ENCODE assay signal across 20 cellular contexts in the genomic region with DNA sequence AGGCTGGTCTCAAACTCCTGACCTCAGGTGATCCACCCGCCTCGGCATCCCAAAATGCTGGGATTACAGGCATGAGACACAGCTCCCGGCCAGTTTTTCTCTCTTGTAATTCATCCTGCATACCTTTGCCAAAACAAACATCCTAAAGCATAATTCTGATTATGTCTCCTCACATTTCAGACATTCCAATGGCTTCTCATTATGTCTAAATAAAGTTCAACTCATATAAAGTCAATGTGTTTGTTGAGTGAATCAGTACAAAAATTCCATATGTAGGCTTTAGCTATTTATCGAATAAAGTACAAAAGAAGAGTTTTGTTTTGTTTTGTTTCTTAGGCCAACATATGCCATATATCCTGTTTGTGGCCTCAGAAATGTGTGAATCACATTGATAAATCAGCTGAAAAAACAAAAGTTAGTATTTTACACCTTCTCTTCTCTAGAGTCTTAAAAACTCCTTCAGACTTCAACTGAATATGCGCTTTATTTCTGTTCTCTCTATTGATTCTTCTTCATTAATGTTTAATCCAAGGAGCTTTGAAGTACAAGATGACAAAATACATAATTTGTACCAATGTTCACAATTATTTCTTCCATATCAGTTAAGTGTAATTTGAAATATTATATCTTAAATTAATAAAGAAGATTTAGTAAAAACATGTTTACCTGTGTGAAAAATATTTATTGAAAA.
A peak's percentile ranks its signal among the peaks of the same experiment; 100 is the strongest.
DNase-seq lines count a peak whose midpoint lies in the region; ATAC-seq, FAIRE-seq and TF ChIP-seq lines count a peak whose summit lies in the region.
"Had no signal": no experiment of that assay in that cellular context is flagged by ENCODE, and none has a peak within 500 bp of the region (broad histone marks: within the 10 kb centered on the region; RNA-seq: fewer than 3 reads in every experiment).

No MANE protein-coding gene starts in this region.

- H3K27me3 Mint-ChIP-seq in MCF 10A (ENCODE audit: insufficient read depth, unreplicated experiment): no peaks in the 10 kb centered on the region
- H3K27me3 Mint-ChIP-seq in CD8-positive, alpha-beta memory T cell: peaks cover 0 to 1% of the 10 kb centered on the region in 2 donors
- H3K27me3 Mint-ChIP-seq: CD4-positive, alpha-beta T cell had no signal

- H3K4me1 Mint-ChIP-seq in MCF 10A (ENCODE audit: insufficient read depth, unreplicated experiment): peaks cover 10% of the 10 kb centered on the region
- H3K4me1 Mint-ChIP-seq in CD8-positive, alpha-beta memory T cell: no peaks in the 10 kb centered on the region

- no peaks in the 10 kb centered on the region for H3K4me1 ChIP-seq in breast epithelium
- no peaks in the 10 kb centered on the region for H3K4me1 ChIP-seq in CD8-positive, alpha-beta memory T cell (ENCODE audit: insufficient read depth, low read length)
- H3K4me1 ChIP-seq: transverse colon had no signal

- POLR2A ChIA-PET in MCF 10A (lab: Yijun Ruan, JAX): interaction anchor here (0.7 to 0.8 kb wide), 2 partner anchors 123 to 905 kb away, joined by 3 to 4 read pairs; no protein-coding TSS in a partner anchor
- POLR2A ChIA-PET in CD8-positive, alpha-beta memory T cell (lab: Charles Lee): no interaction called here

- H3K36me3 ChIP-seq in breast epithelium (no peaks in the 10 kb centered on the region), brain microvascular endothelial cell (replicated peaks) (no peaks in the 10 kb centered on the region)
- H3K36me3 ChIP-seq in CD8-positive, alpha-beta memory T cell (ENCODE audit: insufficient read depth, low read length): no peaks in the 10 kb centered on the region
- H3K36me3 ChIP-seq: SJCRH30, transverse colon had no signal

- BruUV-seq in MCF 10A (replicated peaks; lab: Mats Ljungman, UMichigan): no TSS peak

- H3K4me3 ChIP-seq in breast epithelium (no peak overlapping the region), brain microvascular endothelial cell (ENCODE audit: low read depth, low read length) (no peak overlapping the region)
- no peak overlapping the region for H3K4me3 ChIP-seq in CD8-positive, alpha-beta memory T cell (ENCODE audit: low read length)
- H3K4me3 ChIP-seq: body of pancreas, SJCRH30, transverse colon had no signal

- ATAC-seq in GM19035 (IDR thresholded peaks at IDR 0.05; ENCODE audit: unreplicated experiment): no peak
- ATAC-seq in HG02870 (IDR thresholded peaks at IDR 0.05; ENCODE audit: unreplicated experiment): no peak
- ATAC-seq: activated CD4-positive, CD25-positive, alpha-beta regulatory T cell treated with anti-CD3 and anti-CD28 coated beads, Interleukin-2, amount 50 U/mL, for 24 hours; body of pancreas; left lobe of liver had no signal

- peak; percentile 67 for FAIRE-seq in frontal cortex (lab: Jason Lieb, UNC)

- DNase-seq in MCF 10A (ENCODE audit: unreplicated experiment) (peak; percentile 71), breast epithelium (ENCODE audit: low spot score in 2 of 2) (no peak), brain microvascular endothelial cell (peak; percentile 58), frontal cortex (ENCODE audit: low spot score in 2 of 2) (no peak), NCI-H2107 (lab: John Stamatoyannopoulos, UW) (no peak)
- no peak for DNase-seq in CD8-positive, alpha-beta memory T cell
- DNase-seq: 8988T; activated naive CD4-positive, alpha-beta T cell; body of pancreas; CD4-positive, alpha-beta T cell; NCI-H146; NCI-H446; stimulated activated naive CD4-positive, alpha-beta T cell; T-helper 2 cell; transverse colon had no signal

- TF ChIP-seq CTCF in MCF 10A (IDR thresholded peaks at IDR 0.05; ENCODE audit: unreplicated experiment): no peak
- TF ChIP-seq CTCF in breast epithelium (IDR thresholded peaks at IDR 0.05): no peak
- TF ChIP-seq CTCF in brain microvascular endothelial cell (IDR thresholded peaks at IDR 0.05; ENCODE audit: low read depth, low read length, missing control alignments): no peak

- H3K27ac ChIP-seq in breast epithelium (no peak overlapping the region), brain microvascular endothelial cell (peak overlapping the region; percentile 32)
- H3K27ac ChIP-seq in CD8-positive, alpha-beta memory T cell (ENCODE audit: low read depth, low read length): no peak overlapping the region
- H3K27ac ChIP-seq: SJCRH30, transverse colon had no signal

- H3K4me3 Mint-ChIP-seq in MCF 10A (ENCODE audit: unreplicated experiment): no peak overlapping the region
- no peak overlapping the region for H3K4me3 Mint-ChIP-seq in CD8-positive, alpha-beta memory T cell
- H3K4me3 Mint-ChIP-seq: CD4-positive, alpha-beta T cell had no signal

- intact Hi-C loops in MCF 10A (cut with micrococcal nuclease) (no loop called here), breast epithelium (cut with DNase I; ENCODE audit: low total_unique reads) (no loop called here)

- H3K27ac Mint-ChIP-seq in MCF 10A (ENCODE audit: low read depth, unreplicated experiment): peak overlapping the region; percentile 80
- H3K27ac Mint-ChIP-seq in CD8-positive, alpha-beta memory T cell: no peak overlapping the region
- H3K27ac Mint-ChIP-seq: CD4-positive, alpha-beta T cell had no signal

- H3K36me3 Mint-ChIP-seq in MCF 10A (ENCODE audit: insufficient read depth, unreplicated experiment): no peaks in the 10 kb centered on the region
- H3K36me3 Mint-ChIP-seq in CD8-positive, alpha-beta memory T cell: no peaks in the 10 kb centered on the region

- CTCF ChIA-PET in MCF 10A (lab: Yijun Ruan, JAX): interaction anchor here (0.5 to 1.0 kb wide), 3 partner anchors 28 to 522 kb away, joined by 3 to 5 read pairs (median 4); no protein-coding TSS in a partner anchor
- CTCF ChIA-PET in CD8-positive, alpha-beta memory T cell (lab: Charles Lee): no interaction called here

- no peak for TF ChIP-seq POLR2A in breast epithelium (IDR thresholded peaks at IDR 0.05)

- no peaks in the 10 kb centered on the region for H3K9me3 ChIP-seq in breast epithelium
- H3K9me3 ChIP-seq in CD8-positive, alpha-beta memory T cell (ENCODE audit: low read length): no peaks in the 10 kb centered on the region
- H3K9me3 ChIP-seq: body of pancreas, SJCRH30, transverse colon had no signal

- no peaks in the 10 kb centered on the region for H3K27me3 ChIP-seq in breast epithelium
- no peaks in the 10 kb centered on the region for H3K27me3 ChIP-seq in brain microvascular endothelial cell (replicated peaks)
- no peaks in the 10 kb centered on the region for H3K27me3 ChIP-seq in CD8-positive, alpha-beta memory T cell (ENCODE audit: insufficient read depth, low read length, poor library complexity, severe bottlenecking)
- H3K27me3 ChIP-seq: body of pancreas, SJCRH30, transverse colon had no signal

- in situ Hi-C loops in brain microvascular endothelial cell (cut with HindIII; ENCODE audit: low pct_ligation_motif_present, low sequenced_read_pairs): no loop called here

- no peaks in the 10 kb centered on the region for H3K9me3 Mint-ChIP-seq in MCF 10A (ENCODE audit: unreplicated experiment)
- H3K9me3 Mint-ChIP-seq in CD8-positive, alpha-beta memory T cell: no peaks in the 10 kb centered on the region
- H3K9me3 Mint-ChIP-seq: CD4-positive, alpha-beta T cell had no signal

Comparison
In these comparisons a context has a peak if more than half of its experiments do, and no peak if none do; other contexts are left out.
1. DNase-seq: peak in MCF 10A (single experiment) and brain microvascular endothelial cell (single experiment); none in breast epithelium (0 of 2), frontal cortex (0 of 2), CD8-positive, alpha-beta memory T cell (0 of 5) and NCI-H2107 (single experiment).